18 cellular contexts compared by ENCODE assay signal in the genomic region with DNA sequence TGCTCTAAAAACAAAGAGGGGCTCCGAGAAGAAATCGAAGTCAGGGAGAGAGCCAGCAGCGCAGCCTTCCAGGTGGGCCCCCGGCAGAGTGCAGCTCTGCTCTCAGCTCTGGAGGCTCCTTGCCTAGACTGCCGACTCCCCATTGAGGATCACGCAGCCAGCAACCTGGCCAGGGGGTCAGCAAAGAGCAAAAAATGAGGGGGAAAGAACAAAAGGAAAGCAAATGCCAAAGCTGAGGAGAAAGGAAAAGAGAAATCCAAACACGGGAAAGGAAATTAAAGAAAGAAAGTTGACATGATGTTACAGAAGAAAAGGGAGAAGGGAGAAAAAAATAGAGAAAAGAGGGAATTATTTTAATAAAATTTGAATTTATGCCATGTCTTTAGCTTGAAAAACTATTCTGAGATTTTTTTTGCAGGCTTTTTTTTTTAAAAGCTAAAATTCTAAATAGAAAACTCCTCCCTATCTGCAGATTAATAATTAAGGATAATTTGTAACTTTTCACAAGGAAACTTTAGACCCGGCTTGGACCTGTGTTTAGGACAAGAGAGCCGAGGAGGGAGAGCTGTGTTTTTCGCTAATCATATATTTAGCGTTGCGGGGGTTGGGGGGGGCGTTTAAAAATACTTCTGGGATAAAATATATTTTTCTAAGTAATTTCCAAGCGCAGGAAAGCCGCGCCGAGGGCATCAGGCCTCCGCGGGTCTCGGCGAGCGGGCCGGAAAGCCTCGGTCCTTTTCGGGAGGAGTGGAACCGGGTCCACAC. TPM values are rescaled to one million over a fixed set of nuclear protein-coding genes. Genes with fewer than 3 reads are reported as not detected.
DNase-seq lines count a peak whose midpoint lies in the region; ATAC-seq and TF ChIP-seq lines count a peak whose summit lies in the region.
"Had no signal": no experiment of that assay in that cellular context is flagged by ENCODE, and none has a peak within 500 bp of the region (broad histone marks: within the 10 kb centered on the region; RNA-seq: fewer than 3 reads in every experiment).

No MANE protein-coding gene starts in this region.

- H3K9me3 ChIP-seq in CD8-positive, alpha-beta memory T cell (ENCODE audit: low read length), result no peaks in the 10 kb centered on the region
- H3K9me3 ChIP-seq: esophagus squamous epithelium had no signal

- no peak for DNase-seq in CD8-positive, alpha-beta memory T cell
- DNase-seq in coronary artery (ENCODE audit: low spot score), result no peak
- DNase-seq in natural killer cell treated with Interleukin-12 subunit alpha and Interleukin-12 subunit beta and Interleukin-15 and Interleukin-18, amount 100 ng/mL, for 72 hours (ENCODE audit: low spot score), result no peak
- no peak for DNase-seq in HEK293T (ENCODE audit: extremely low spot score)
- DNase-seq: activated gamma-delta T cell; esophagus squamous epithelium; HFFc6; MV-4-11; NCI-H345; stimulated activated CD4-positive, alpha-beta T cell treated with anti-CD3 and anti-CD28 coated beads, Interleukin-4, amount 100 ng/mL, for 24 hours; stimulated activated naive CD4-positive, alpha-beta T cell treated with Interleukin-2 at 50 U/mL for 16 hours had no signal

- CTCF ChIA-PET in CD8-positive, alpha-beta memory T cell (lab: Charles Lee), result no interaction called here
- CTCF ChIA-PET in HEK293T (lab: Yijun Ruan, JAX), result no interaction called here

- peaks cover 97% of the 10 kb centered on the region for H3K27me3 ChIP-seq in ACC112 (ENCODE audit: insufficient read depth, low read length)
- H3K27me3 ChIP-seq in CD8-positive, alpha-beta memory T cell (ENCODE audit: insufficient read depth, low read length, poor library complexity, severe bottlenecking), result peaks cover 52% of the 10 kb centered on the region

- H3K36me3 Mint-ChIP-seq in CD8-positive, alpha-beta memory T cell, result no peaks in the 10 kb centered on the region
- peaks cover 5% of the 10 kb centered on the region for H3K36me3 Mint-ChIP-seq in natural killer cell treated with Interleukin-12 subunit alpha and Interleukin-12 subunit beta and Interleukin-15 and Interleukin-18, amount 100 ng/mL, for 72 hours
- H3K36me3 Mint-ChIP-seq: mesothelial cell of epicardium had no signal

- H3K4me3 ChIP-seq in ACC112 (ENCODE audit: low read depth, low read length), result peak overlapping the region; percentile 49; the same call in 1 of the 2 replicates
- H3K4me3 ChIP-seq in CD8-positive, alpha-beta memory T cell (ENCODE audit: low read length), result no peak overlapping the region
- H3K4me3 ChIP-seq in coronary artery, result peak overlapping the region; percentile 64

- peaks cover 31 to 61% (median 42%) of the 10 kb centered on the region in 3 donors for H3K4me1 Mint-ChIP-seq in CD8-positive, alpha-beta memory T cell
- peaks cover 14 to 15% of the 10 kb centered on the region in 2 donors for H3K4me1 Mint-ChIP-seq in natural killer cell treated with Interleukin-12 subunit alpha and Interleukin-12 subunit beta and Interleukin-15 and Interleukin-18, amount 100 ng/mL, for 72 hours (ENCODE audit: low read depth in 2 of 2)

- no peaks in the 10 kb centered on the region for H3K4me1 ChIP-seq in ACC112 (ENCODE audit: control insufficient read depth, insufficient read depth, low read length, unreplicated experiment)
- peaks cover 20% of the 10 kb centered on the region for H3K4me1 ChIP-seq in CD8-positive, alpha-beta memory T cell (ENCODE audit: insufficient read depth, low read length)

- H3K9me3 Mint-ChIP-seq in CD8-positive, alpha-beta memory T cell, result no peaks in the 10 kb centered on the region
- no peaks in the 10 kb centered on the region for H3K9me3 Mint-ChIP-seq in natural killer cell treated with Interleukin-12 subunit alpha and Interleukin-12 subunit beta and Interleukin-15 and Interleukin-18, amount 100 ng/mL, for 72 hours
- H3K9me3 Mint-ChIP-seq: HFFc6, mesothelial cell of epicardium had no signal

- H3K79me2 ChIP-seq in ACC112 (ENCODE audit: control insufficient read depth, insufficient read depth, low read length, unreplicated experiment), result no peaks in the 10 kb centered on the region

- no peak for ATAC-seq in natural killer cell treated with Interleukin-12 subunit alpha and Interleukin-12 subunit beta and Interleukin-15 and Interleukin-18, amount 100 ng/mL, for 72 hours
- ATAC-seq in HG03175 (IDR thresholded peaks at IDR 0.05; ENCODE audit: unreplicated experiment), result no peak
- no peak for ATAC-seq in GM19395 (IDR thresholded peaks at IDR 0.05; ENCODE audit: unreplicated experiment)
- ATAC-seq: activated CD4-positive, CD25-positive, alpha-beta regulatory T cell treated with anti-CD3 and anti-CD28 coated beads, Interleukin-2, amount 50 U/mL, for 24 hours had no signal

- no peak overlapping the region for H2AFZ ChIP-seq in ACC112 (ENCODE audit: low read length, unreplicated experiment)

- H3K36me3 ChIP-seq in ACC112 (ENCODE audit: insufficient read depth, low read length), result no peaks in the 10 kb centered on the region
- H3K36me3 ChIP-seq in CD8-positive, alpha-beta memory T cell (ENCODE audit: insufficient read depth, low read length), result no peaks in the 10 kb centered on the region
- H3K36me3 ChIP-seq: esophagus squamous epithelium had no signal

- H3K27ac ChIP-seq in ACC112 (ENCODE audit: low read depth, low read length), result no peak overlapping the region
- H3K27ac ChIP-seq in CD8-positive, alpha-beta memory T cell (ENCODE audit: low read depth, low read length), result no peak overlapping the region
- no peak overlapping the region for H3K27ac ChIP-seq in coronary artery
- H3K27ac ChIP-seq: esophagus squamous epithelium had no signal

- H3K27me3 Mint-ChIP-seq in CD8-positive, alpha-beta memory T cell, result peaks cover 60 to 85% of the 10 kb centered on the region in 2 donors
- peaks cover 48 to 53% of the 10 kb centered on the region in 2 donors for H3K27me3 Mint-ChIP-seq in natural killer cell treated with Interleukin-12 subunit alpha and Interleukin-12 subunit beta and Interleukin-15 and Interleukin-18, amount 100 ng/mL, for 72 hours

- peak overlapping the region; percentile 4 to 72 (median 49) for H3K4me3 Mint-ChIP-seq in CD8-positive, alpha-beta memory T cell
- peak overlapping the region; percentile 46 for H3K4me3 Mint-ChIP-seq in natural killer cell treated with Interleukin-12 subunit alpha and Interleukin-12 subunit beta and Interleukin-15 and Interleukin-18, amount 100 ng/mL, for 72 hours

- TF ChIP-seq CTCF in coronary artery (IDR thresholded peaks at IDR 0.05), result no peak

- no peak overlapping the region for H3K27ac Mint-ChIP-seq in CD8-positive, alpha-beta memory T cell
- H3K27ac Mint-ChIP-seq in natural killer cell treated with Interleukin-12 subunit alpha and Interleukin-12 subunit beta and Interleukin-15 and Interleukin-18, amount 100 ng/mL, for 72 hours, result no peak overlapping the region
- H3K27ac Mint-ChIP-seq: HFFc6, mesothelial cell of epicardium had no signal

- POLR2A ChIA-PET in CD8-positive, alpha-beta memory T cell (lab: Charles Lee), result no interaction called here
- POLR2A ChIA-PET in HEK293T (lab: Yijun Ruan, JAX), result no interaction called here

TF ChIP-seq in HEK293T, 16 proteins besides CTCF, POLR2A, EP300 and RAD21:
- TF ChIP-seq CTBP1 (IDR thresholded peaks at IDR 0.05; ENCODE audit: borderline replicate concordance), result no peak
TF ChIP-seq in HEK293T: peak in this region for 0.

RNA-seq across cellular contexts. Expression of gene PAX2, which starts 1.9 kb away (rescaled TPM):
- total RNA-seq in CD8-positive, alpha-beta memory T cell, result under 1 TPM in 1 of 2 experiments, not detected in 1; 0.04 TPM
- polyA plus RNA-seq in CD8-positive, alpha-beta memory T cell, result not detected
- total RNA-seq in natural killer cell treated with Interleukin-12 subunit alpha and Interleukin-12 subunit beta and Interleukin-15 and Interleukin-18, amount 100 ng/mL, for 72 hours, result not detected
- total RNA-seq: esophagus squamous epithelium, HFFc6, HT1080, mesothelial cell of epicardium had no signal
- polyA plus RNA-seq: CD14-positive monocyte had no signal
